In the genomic region with DNA sequence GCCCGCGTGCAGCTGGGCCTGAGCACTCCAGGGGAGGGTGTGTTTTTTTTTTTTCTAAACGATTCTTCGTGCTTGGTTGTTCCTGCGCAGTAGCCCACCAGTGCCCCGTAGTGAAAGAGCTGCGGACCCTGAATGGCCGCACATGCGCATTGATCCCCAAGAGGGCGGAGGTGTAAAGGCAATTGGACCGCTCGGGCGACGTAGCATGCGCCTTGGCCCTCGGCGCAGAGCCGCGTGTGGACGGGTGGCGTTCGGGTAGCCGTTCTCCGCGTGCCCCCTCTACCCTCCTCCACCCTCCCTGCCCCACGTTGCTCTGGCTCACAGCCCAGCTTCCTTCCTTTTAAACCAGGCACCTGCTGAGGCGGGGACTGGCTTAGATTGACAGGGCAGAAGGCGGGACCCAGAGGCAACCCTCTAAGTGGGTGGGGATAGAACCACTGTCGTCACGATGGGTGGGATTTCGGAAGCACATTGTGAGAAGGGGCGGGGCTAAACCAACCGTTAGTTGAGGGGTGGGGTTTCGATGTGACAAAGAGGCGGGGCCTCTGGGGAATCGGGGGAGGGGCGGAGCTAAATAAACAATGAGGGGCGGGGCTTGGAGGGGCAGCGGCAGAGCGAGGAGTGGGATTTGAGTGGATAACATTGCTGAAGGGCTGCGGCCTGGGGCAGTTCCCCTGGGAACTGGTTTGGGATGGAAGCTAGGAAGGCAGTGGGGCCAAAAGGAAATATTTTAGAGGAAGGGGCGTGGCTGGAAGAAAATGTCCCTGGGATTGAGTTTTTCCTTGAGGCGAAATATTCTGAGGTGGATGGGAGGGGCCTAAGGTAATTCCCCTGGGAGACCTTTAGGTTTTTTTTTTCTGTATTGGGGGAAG, we compare ENCODE assay signal across 1 cellular context.
TF ChIP-seq lines count a peak whose summit lies in the region.

No MANE protein-coding gene starts in this region.

TF ChIP-seq in WTC11, 78 proteins besides CTCF, POLR2A, EP300 and RAD21 (continued from another document):
- TF ChIP-seq, protein P1, sequence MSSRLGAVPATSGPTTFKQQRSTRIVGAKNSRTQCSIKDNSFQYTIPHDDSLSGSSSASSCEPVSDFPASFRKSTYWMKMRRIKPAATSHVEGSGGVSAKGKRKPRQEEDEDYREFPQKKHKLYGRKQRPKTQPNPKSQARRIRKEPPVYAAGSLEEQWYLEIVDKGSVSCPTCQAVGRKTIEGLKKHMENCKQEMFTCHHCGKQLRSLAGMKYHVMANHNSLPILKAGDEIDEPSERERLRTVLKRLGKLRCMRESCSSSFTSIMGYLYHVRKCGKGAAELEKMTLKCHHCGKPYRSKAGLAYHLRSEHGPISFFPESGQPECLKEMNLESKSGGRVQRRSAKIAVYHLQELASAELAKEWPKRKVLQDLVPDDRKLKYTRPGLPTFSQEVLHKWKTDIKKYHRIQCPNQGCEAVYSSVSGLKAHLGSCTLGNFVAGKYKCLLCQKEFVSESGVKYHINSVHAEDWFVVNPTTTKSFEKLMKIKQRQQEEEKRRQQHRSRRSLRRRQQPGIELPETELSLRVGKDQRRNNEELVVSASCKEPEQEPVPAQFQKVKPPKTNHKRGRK (CRISPR knock-in tag; IDR thresholded peaks at IDR 0.05; ENCODE audit: borderline replicate concordance): no peak
- TF ChIP-seq SMAD3 (CRISPR knock-in tag; IDR thresholded peaks at IDR 0.05; ENCODE audit: borderline replicate concordance) (peak; percentile 35), SMAD4 (CRISPR knock-in tag; IDR thresholded peaks at IDR 0.05) (no peak), ETV6 (CRISPR knock-in tag; IDR thresholded peaks at IDR 0.05) (peak; percentile 79), ESRRA (CRISPR knock-in tag; IDR thresholded peaks at IDR 0.05; ENCODE audit: borderline replicate concordance) (no peak), ATF1 (CRISPR knock-in tag; IDR thresholded peaks at IDR 0.05) (no peak)
- TF ChIP-seq, protein P2, sequence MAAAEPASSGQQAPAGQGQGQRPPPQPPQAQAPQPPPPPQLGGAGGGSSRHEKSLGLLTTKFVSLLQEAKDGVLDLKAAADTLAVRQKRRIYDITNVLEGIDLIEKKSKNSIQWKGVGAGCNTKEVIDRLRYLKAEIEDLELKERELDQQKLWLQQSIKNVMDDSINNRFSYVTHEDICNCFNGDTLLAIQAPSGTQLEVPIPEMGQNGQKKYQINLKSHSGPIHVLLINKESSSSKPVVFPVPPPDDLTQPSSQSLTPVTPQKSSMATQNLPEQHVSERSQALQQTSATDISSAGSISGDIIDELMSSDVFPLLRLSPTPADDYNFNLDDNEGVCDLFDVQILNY (CRISPR knock-in tag; IDR thresholded peaks at IDR 0.05): no peak
TF ChIP-seq in WTC11: peak in this region for 21.
